ENCODE assay signal across 16 cellular contexts in the genomic region with DNA sequence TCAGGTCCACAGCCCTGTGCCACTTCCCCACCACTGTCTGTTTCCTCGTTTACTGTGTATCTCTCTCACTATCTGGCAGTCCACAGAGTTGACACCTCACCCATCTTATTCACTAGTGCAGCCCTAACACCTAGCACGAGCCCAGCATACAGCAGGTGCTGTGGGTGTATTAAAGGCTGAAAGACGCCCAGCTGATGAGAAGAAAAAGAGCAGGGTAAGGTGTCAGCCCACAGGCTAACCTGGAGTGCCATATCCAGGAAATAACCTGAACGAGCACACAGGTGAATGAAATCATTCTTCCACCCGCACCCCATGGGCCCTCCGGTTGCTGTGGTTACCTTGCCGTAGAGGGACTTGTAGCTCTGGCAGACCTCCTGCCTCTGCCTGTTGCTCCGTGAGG. TPM values are rescaled to one million over a fixed set of nuclear protein-coding genes. Genes with fewer than 3 reads are reported as not detected.
A peak's percentile ranks its signal among the peaks of the same experiment; 100 is the strongest.
DNase-seq lines count a peak whose midpoint lies in the region; ATAC-seq, FAIRE-seq and TF ChIP-seq lines count a peak whose summit lies in the region.
"Had no signal": no experiment of that assay in that cellular context is flagged by ENCODE, and none has a peak within 500 bp of the region (broad histone marks: within the 10 kb centered on the region; RNA-seq: fewer than 3 reads in every experiment).

No MANE protein-coding gene starts in this region.

- no peak for DNase-seq in activated CD4-positive, alpha-beta T cell treated with anti-CD3 and anti-CD28 coated beads for 36 hours
- DNase-seq in activated CD4-positive, alpha-beta T cell treated with anti-CD3 and anti-CD28 coated beads for 48 hours, result no peak
- DNase-seq in NCI-H345 treated with DMSO at 0.1 percent for 48 hours (lab: John Stamatoyannopoulos, UW; ENCODE audit: unreplicated experiment) (peak; percentile 55), spleen (no peak), HTR-8/SVneo (ENCODE audit: insufficient read length, low spot score) (no peak), small intestine (no peak)
- no peak for DNase-seq in activated naive CD8-positive, alpha-beta T cell treated with anti-CD3 and anti-CD28 coated beads, Interleukin-2, amount 10 ng/mL, durations not matched to agents 7 days and 5 days
- DNase-seq: activated CD4-positive, alpha-beta T cell treated with anti-CD3 and anti-CD28 coated beads for 1 hour; left lung; NCI-H1105 treated with DMSO at 0.1 percent for 48 hours had no signal

- H3K4me3 ChIP-seq in spleen (no peak overlapping the region), small intestine (ENCODE audit: low read depth in 1 of 2, low read length in 2 of 2) (no peak overlapping the region)
- H3K4me3 ChIP-seq: hepatocyte, left lung, neural progenitor cell, skin epidermis had no signal

- H3K9me3 ChIP-seq in spleen, result no peaks in the 10 kb centered on the region
- no peaks in the 10 kb centered on the region for H3K9me3 ChIP-seq in small intestine (ENCODE audit: control insufficient read depth, low read depth)
- H3K9me3 ChIP-seq: left lung had no signal

- H3K27ac ChIP-seq in spleen (peak overlapping the region in 7 of 8 donors; percentile 6 to 96 (median 57)), small intestine (ENCODE audit: low read depth in 1 of 2, low read length in 1 of 2) (peak overlapping the region in 1 of 2 donors; percentile 9)
- H3K27ac ChIP-seq: hepatocyte, left lung, neural progenitor cell had no signal

- H3K27me3 Mint-ChIP-seq in activated CD4-positive, alpha-beta T cell treated with anti-CD3 and anti-CD28 coated beads for 36 hours, result no peaks in the 10 kb centered on the region
- H3K27me3 Mint-ChIP-seq in activated naive CD8-positive, alpha-beta T cell treated with anti-CD3 and anti-CD28 coated beads, Interleukin-2, amount 10 ng/mL, durations not matched to agents 7 days and 5 days, result no peaks in the 10 kb centered on the region

- H3K27ac Mint-ChIP-seq in activated CD4-positive, alpha-beta T cell treated with anti-CD3 and anti-CD28 coated beads for 36 hours, result peak overlapping the region; percentile 73
- H3K27ac Mint-ChIP-seq in activated naive CD8-positive, alpha-beta T cell treated with anti-CD3 and anti-CD28 coated beads, Interleukin-2, amount 10 ng/mL, durations not matched to agents 7 days and 5 days, result peak overlapping the region; percentile 63

- CTCF ChIA-PET in activated CD4-positive, alpha-beta T cell treated with anti-CD3 and anti-CD28 coated beads for 36 hours (lab: Charles Lee), result interaction anchor here (0.6 to 27.2 kb wide), 6 partner anchors 9 to 357 kb away, joined by 3 to 685 read pairs (median 5); no protein-coding TSS in a partner anchor

- POLR2A ChIA-PET in activated CD4-positive, alpha-beta T cell treated with anti-CD3 and anti-CD28 coated beads for 36 hours (lab: Charles Lee), result no interaction called here
- POLR2A ChIA-PET in activated naive CD8-positive, alpha-beta T cell treated with anti-CD3 and anti-CD28 coated beads, Interleukin-2, amount 10 ng/mL, durations not matched to agents 7 days and 5 days (lab: Charles Lee), result interaction anchor here (0.6 to 4.7 kb wide), 3 partner anchors 10 to 13 kb away, joined by 3 to 36 read pairs (median 4); no protein-coding TSS in a partner anchor

- no peak overlapping the region for H3K4me3 Mint-ChIP-seq in activated CD4-positive, alpha-beta T cell treated with anti-CD3 and anti-CD28 coated beads for 36 hours
- H3K4me3 Mint-ChIP-seq in activated naive CD8-positive, alpha-beta T cell treated with anti-CD3 and anti-CD28 coated beads, Interleukin-2, amount 10 ng/mL, durations not matched to agents 7 days and 5 days, result peak overlapping the region; percentile 19
- H3K4me3 Mint-ChIP-seq: neural progenitor cell had no signal

- H3K4me1 Mint-ChIP-seq in activated CD4-positive, alpha-beta T cell treated with anti-CD3 and anti-CD28 coated beads for 36 hours, result peaks cover 64% of the 10 kb centered on the region
- H3K4me1 Mint-ChIP-seq in activated naive CD8-positive, alpha-beta T cell treated with anti-CD3 and anti-CD28 coated beads, Interleukin-2, amount 10 ng/mL, durations not matched to agents 7 days and 5 days, result peaks cover 64% of the 10 kb centered on the region

- peaks cover 73% of the 10 kb centered on the region for H3K36me3 Mint-ChIP-seq in activated CD4-positive, alpha-beta T cell treated with anti-CD3 and anti-CD28 coated beads for 36 hours (ENCODE audit: low read depth)
- H3K36me3 Mint-ChIP-seq in activated naive CD8-positive, alpha-beta T cell treated with anti-CD3 and anti-CD28 coated beads, Interleukin-2, amount 10 ng/mL, durations not matched to agents 7 days and 5 days, result peaks cover 54% of the 10 kb centered on the region

- H3K27me3 ChIP-seq in spleen (replicated peaks in 1 of 7) (no peaks in the 10 kb centered on the region), small intestine (ENCODE audit: control insufficient read depth in 2 of 2, insufficient read depth in 2 of 2, low read length in 2 of 2) (no peaks in the 10 kb centered on the region)
- H3K27me3 ChIP-seq: hepatocyte, left lung, neural progenitor cell had no signal

- WGBS in spleen, 5 donors, result 66 to 87% (median 79%) methylated on average over 8 of the region's 8 CpGs
- 80 to 86% (median 80%) methylated on average over 8 of the region's 8 CpGs for WGBS in small intestine, 3 donors

- no peak for TF ChIP-seq POLR2A in spleen (IDR thresholded peaks at IDR 0.05)

- peaks cover 35 to 97% (median 70%) of the 10 kb centered on the region in 6 donors for H3K4me1 ChIP-seq in spleen
- H3K4me1 ChIP-seq in small intestine (ENCODE audit: control insufficient read depth in 2 of 2, insufficient read depth in 1 of 2, low read depth in 1 of 2, low read length in 1 of 2), result peaks cover 0 to 4% of the 10 kb centered on the region in 2 donors

- no peak for ATAC-seq in activated CD4-positive, alpha-beta T cell treated with anti-CD3 and anti-CD28 coated beads for 36 hours
- no peak for ATAC-seq in activated naive CD8-positive, alpha-beta T cell treated with anti-CD3 and anti-CD28 coated beads, Interleukin-2, amount 10 ng/mL, durations not matched to agents 7 days and 5 days (ENCODE audit: low read depth)
- no peak for ATAC-seq in esophagus mucosa
- ATAC-seq: left lung had no signal

- no peaks in the 10 kb centered on the region for H3K9me3 Mint-ChIP-seq in activated CD4-positive, alpha-beta T cell treated with anti-CD3 and anti-CD28 coated beads for 36 hours (ENCODE audit: low read depth)
- no peaks in the 10 kb centered on the region for H3K9me3 Mint-ChIP-seq in activated naive CD8-positive, alpha-beta T cell treated with anti-CD3 and anti-CD28 coated beads, Interleukin-2, amount 10 ng/mL, durations not matched to agents 7 days and 5 days
- H3K9me3 Mint-ChIP-seq: neural progenitor cell had no signal

- H3K36me3 ChIP-seq in spleen, result peaks cover 0 to 100% (median 63%) of the 10 kb centered on the region in 6 donors
- no peaks in the 10 kb centered on the region for H3K36me3 ChIP-seq in small intestine (ENCODE audit: control insufficient read depth in 2 of 2, insufficient read depth in 2 of 2, low read length in 2 of 2)
- H3K36me3 ChIP-seq: neural progenitor cell had no signal

- intact Hi-C loops in activated CD4-positive, alpha-beta T cell treated with anti-CD3 and anti-CD28 coated beads for 36 hours (cut with DNase I, micrococcal nuclease), result no loop called here
- intact Hi-C loops in spleen (cut with DNase I; ENCODE audit: low total_unique reads), result no loop called here

- TF ChIP-seq CTCF in spleen (IDR thresholded peaks at IDR 0.05 in 8 of 11, conservative IDR thresholded peaks at IDR 0.05 in 3 of 11), result no peak

- no peak for FAIRE-seq in HTR-8/SVneo (lab: Jason Lieb, UNC)
- no peak for FAIRE-seq in small intestine (lab: Jason Lieb, UNC)
- FAIRE-seq: colon, D721Med had no signal

RNA-seq across cellular contexts. Expression of a gene that starts 18.6 kb away (rescaled TPM):
- total RNA-seq in activated CD4-positive, alpha-beta T cell treated with anti-CD3 and anti-CD28 coated beads for 36 hours, result 100 to 1,000 TPM; 322 to 332 TPM
- 100 to 1,000 TPM; 518 to 538 TPM for total RNA-seq in activated naive CD8-positive, alpha-beta T cell treated with anti-CD3 and anti-CD28 coated beads, Interleukin-2, amount 10 ng/mL, durations not matched to agents 7 days and 5 days
- total RNA-seq in spleen (100 to 1,000 TPM; 142 to 295 (median 210) TPM), esophagus mucosa (10.8 TPM)
- polyA plus RNA-seq in spleen (100 to 1,000 TPM; 141 to 186 (median 155) TPM), small intestine (10 to 100 TPM in 2 of 3 donors, 1 to 10 TPM in 1; 7.2 to 68.2 (median 25.1) TPM)

RNA-seq across cellular contexts. Expression of a gene that starts 58.2 kb away (rescaled TPM):
- 100 to 1,000 TPM; 351 to 408 TPM for total RNA-seq in activated CD4-positive, alpha-beta T cell treated with anti-CD3 and anti-CD28 coated beads for 36 hours
- 100 to 1,000 TPM; 172 to 176 TPM for total RNA-seq in activated naive CD8-positive, alpha-beta T cell treated with anti-CD3 and anti-CD28 coated beads, Interleukin-2, amount 10 ng/mL, durations not matched to agents 7 days and 5 days
- total RNA-seq in spleen (100 to 1,000 TPM; 179 to 260 (median 218) TPM), esophagus mucosa (71.5 TPM)
- polyA plus RNA-seq in spleen (100 to 1,000 TPM in 1 of 3 donors, 10 to 100 TPM in 2; 67.7 to 149 (median 95.9) TPM), small intestine (100 to 1,000 TPM in 2 of 3 donors, 10 to 100 TPM in 1; 97.5 to 190 (median 164) TPM)

Comparison
In these comparisons a context has a peak if more than half of its experiments do, and no peak if none do; other contexts are left out.
1. RNA of a gene that starts 18.6 kb away (total RNA-seq): 518 to 538 TPM in activated naive CD8-positive, alpha-beta T cell treated with anti-CD3 and anti-CD28 coated beads, Interleukin-2, amount 10 ng/mL, durations not matched to agents 7 days and 5 days, 322 to 332 TPM in activated CD4-positive, alpha-beta T cell treated with anti-CD3 and anti-CD28 coated beads for 36 hours and 142 to 295 TPM in spleen; 10.8 TPM in esophagus mucosa (single experiment); every median in the first group is over 10 times any median in the second.